Comparison of ENCODE assay signal across 8 cellular contexts in the genomic region with DNA sequence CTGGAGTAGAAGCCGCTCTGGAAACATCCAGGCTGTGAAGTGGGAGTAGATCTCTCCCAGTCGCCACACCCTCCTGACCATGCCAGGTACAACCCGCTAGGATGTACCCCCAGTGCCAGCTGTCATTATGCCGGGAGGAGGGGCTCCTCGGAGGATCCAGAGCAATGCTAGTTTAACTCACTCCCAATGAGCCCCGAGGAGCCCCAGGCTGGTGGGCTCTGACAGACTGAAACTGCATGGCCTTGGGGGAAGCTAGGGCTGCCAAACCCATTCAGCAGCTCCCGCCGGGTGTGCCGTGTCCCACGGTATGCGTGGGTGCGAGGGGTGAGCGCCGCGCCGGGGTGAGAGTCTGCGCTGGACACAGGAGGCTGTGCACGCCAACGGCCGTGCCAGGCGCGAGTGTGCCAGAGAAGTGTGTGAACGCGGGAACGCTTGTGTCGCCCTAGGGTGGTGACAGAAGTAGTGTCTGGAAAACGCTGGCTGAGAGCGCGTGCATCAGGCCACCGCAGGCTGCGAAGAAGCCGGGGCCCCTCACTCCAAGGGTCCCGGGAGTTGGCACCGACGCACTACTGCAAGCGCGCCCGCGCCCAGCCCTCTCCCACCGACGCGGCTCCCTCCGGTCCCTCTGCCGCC.
DNase-seq lines count a peak whose midpoint lies in the region; ATAC-seq lines count a peak whose summit lies in the region.

No MANE protein-coding gene starts in this region.

- no peak overlapping the region for H3K27ac ChIP-seq in SK-N-MC

- H3K9me3 ChIP-seq in SK-N-MC (ENCODE audit: low read depth, low read length), result no peaks in the 10 kb centered on the region

- no peaks in the 10 kb centered on the region for H3K27me3 Mint-ChIP-seq in effector memory CD8-positive, alpha-beta T cell
- peaks cover 0 to 4% of the 10 kb centered on the region in 2 donors for H3K27me3 Mint-ChIP-seq in natural killer cell treated with Interleukin-12 subunit alpha and Interleukin-12 subunit beta and Interleukin-15 and Interleukin-18, amount 100 ng/mL, for 72 hours

- ATAC-seq in HG02870 (IDR thresholded peaks at IDR 0.05; ENCODE audit: unreplicated experiment), result peak; percentile 11
- ATAC-seq in effector memory CD8-positive, alpha-beta T cell (replicated peaks), result peak; percentile 12
- ATAC-seq in natural killer cell treated with Interleukin-12 subunit alpha and Interleukin-12 subunit beta and Interleukin-15 and Interleukin-18, amount 100 ng/mL, for 72 hours, result peak; percentile 1 to 24
- ATAC-seq in GM21423 (IDR thresholded peaks at IDR 0.05; ENCODE audit: unreplicated experiment), result no peak

- DNase-seq in NCI-H1092 treated with DMSO at 0.1 percent for 48 hours (lab: John Stamatoyannopoulos, UW) (peak; percentile 32), NCI-H1092 (lab: John Stamatoyannopoulos, UW) (no peak), SK-N-MC (ENCODE audit: low read depth, low spot score) (no peak), OCI-M1 (lab: John Stamatoyannopoulos, UW) (no peak)
- DNase-seq in effector memory CD8-positive, alpha-beta T cell, result no peak
- DNase-seq in natural killer cell treated with Interleukin-12 subunit alpha and Interleukin-12 subunit beta and Interleukin-15 and Interleukin-18, amount 100 ng/mL, for 72 hours (ENCODE audit: low spot score), result no peak

- peaks cover 45 to 65% of the 10 kb centered on the region in 2 donors for H3K4me1 Mint-ChIP-seq in effector memory CD8-positive, alpha-beta T cell (ENCODE audit: low read depth in 2 of 2)
- H3K4me1 Mint-ChIP-seq in natural killer cell treated with Interleukin-12 subunit alpha and Interleukin-12 subunit beta and Interleukin-15 and Interleukin-18, amount 100 ng/mL, for 72 hours (ENCODE audit: low read depth in 2 of 2), result peaks cover 40 to 41% of the 10 kb centered on the region in 2 donors

- peak overlapping the region; percentile 82 to 89 for H3K27ac Mint-ChIP-seq in effector memory CD8-positive, alpha-beta T cell
- H3K27ac Mint-ChIP-seq in natural killer cell treated with Interleukin-12 subunit alpha and Interleukin-12 subunit beta and Interleukin-15 and Interleukin-18, amount 100 ng/mL, for 72 hours, result peak overlapping the region; percentile 51 to 69

- H3K36me3 ChIP-seq in SK-N-MC (ENCODE audit: insufficient read depth, low read length), result no peaks in the 10 kb centered on the region

- H3K4me3 Mint-ChIP-seq in effector memory CD8-positive, alpha-beta T cell, result peak overlapping the region; percentile 90 to 94
- peak overlapping the region; percentile 93 for H3K4me3 Mint-ChIP-seq in natural killer cell treated with Interleukin-12 subunit alpha and Interleukin-12 subunit beta and Interleukin-15 and Interleukin-18, amount 100 ng/mL, for 72 hours

- H3K9me3 Mint-ChIP-seq in effector memory CD8-positive, alpha-beta T cell, result no peaks in the 10 kb centered on the region
- no peaks in the 10 kb centered on the region for H3K9me3 Mint-ChIP-seq in natural killer cell treated with Interleukin-12 subunit alpha and Interleukin-12 subunit beta and Interleukin-15 and Interleukin-18, amount 100 ng/mL, for 72 hours

- peak overlapping the region; percentile 55 for H3K9ac ChIP-seq in SK-N-MC (ENCODE audit: insufficient read length)

- no peaks in the 10 kb centered on the region for H3K36me3 Mint-ChIP-seq in effector memory CD8-positive, alpha-beta T cell (ENCODE audit: insufficient read depth)
- no peaks in the 10 kb centered on the region for H3K36me3 Mint-ChIP-seq in natural killer cell treated with Interleukin-12 subunit alpha and Interleukin-12 subunit beta and Interleukin-15 and Interleukin-18, amount 100 ng/mL, for 72 hours

- H3K4me3 ChIP-seq in SK-N-MC, result peak overlapping the region; percentile 87
